1 cellular context compared by ENCODE assay signal in the genomic region with DNA sequence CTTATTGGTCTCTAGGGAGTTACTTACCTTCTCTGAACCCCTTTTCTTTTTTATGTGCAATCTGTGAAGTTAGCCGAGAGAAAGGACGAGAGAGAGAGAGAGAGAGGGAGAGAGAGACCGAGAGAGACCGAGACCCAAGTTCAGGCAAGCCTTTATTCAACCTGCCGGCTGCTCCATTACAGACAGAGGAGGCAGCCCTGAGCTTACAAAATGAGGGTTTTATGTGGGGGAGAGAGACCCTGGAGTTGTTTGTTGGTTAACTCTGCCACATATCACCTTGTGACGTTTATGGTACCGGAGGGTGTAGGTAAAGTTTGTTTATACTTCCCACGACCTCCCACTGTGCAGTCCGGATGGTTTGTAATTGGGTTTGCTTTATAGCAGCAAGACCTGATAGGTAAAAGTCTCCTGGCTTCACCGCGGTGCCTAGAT.
TF ChIP-seq lines count a peak whose summit lies in the region.

No MANE protein-coding gene starts in this region.

TF ChIP-seq in HEK293, 187 proteins besides CTCF, POLR2A, EP300 and RAD21 (continued from another document):
- TF ChIP-seq, protein P1, sequence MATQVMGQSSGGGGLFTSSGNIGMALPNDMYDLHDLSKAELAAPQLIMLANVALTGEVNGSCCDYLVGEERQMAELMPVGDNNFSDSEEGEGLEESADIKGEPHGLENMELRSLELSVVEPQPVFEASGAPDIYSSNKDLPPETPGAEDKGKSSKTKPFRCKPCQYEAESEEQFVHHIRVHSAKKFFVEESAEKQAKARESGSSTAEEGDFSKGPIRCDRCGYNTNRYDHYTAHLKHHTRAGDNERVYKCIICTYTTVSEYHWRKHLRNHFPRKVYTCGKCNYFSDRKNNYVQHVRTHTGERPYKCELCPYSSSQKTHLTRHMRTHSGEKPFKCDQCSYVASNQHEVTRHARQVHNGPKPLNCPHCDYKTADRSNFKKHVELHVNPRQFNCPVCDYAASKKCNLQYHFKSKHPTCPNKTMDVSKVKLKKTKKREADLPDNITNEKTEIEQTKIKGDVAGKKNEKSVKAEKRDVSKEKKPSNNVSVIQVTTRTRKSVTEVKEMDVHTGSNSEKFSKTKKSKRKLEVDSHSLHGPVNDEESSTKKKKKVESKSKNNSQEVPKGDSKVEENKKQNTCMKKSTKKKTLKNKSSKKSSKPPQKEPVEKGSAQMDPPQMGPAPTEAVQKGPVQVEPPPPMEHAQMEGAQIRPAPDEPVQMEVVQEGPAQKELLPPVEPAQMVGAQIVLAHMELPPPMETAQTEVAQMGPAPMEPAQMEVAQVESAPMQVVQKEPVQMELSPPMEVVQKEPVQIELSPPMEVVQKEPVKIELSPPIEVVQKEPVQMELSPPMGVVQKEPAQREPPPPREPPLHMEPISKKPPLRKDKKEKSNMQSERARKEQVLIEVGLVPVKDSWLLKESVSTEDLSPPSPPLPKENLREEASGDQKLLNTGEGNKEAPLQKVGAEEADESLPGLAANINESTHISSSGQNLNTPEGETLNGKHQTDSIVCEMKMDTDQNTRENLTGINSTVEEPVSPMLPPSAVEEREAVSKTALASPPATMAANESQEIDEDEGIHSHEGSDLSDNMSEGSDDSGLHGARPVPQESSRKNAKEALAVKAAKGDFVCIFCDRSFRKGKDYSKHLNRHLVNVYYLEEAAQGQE (tag by site-specific recombination; IDR thresholded peaks at IDR 0.05), result no peak
- TF ChIP-seq ZNF211 (tag by site-specific recombination; IDR thresholded peaks at IDR 0.05; ENCODE audit: low read depth) (no peak), ZNF501 (tag by site-specific recombination; IDR thresholded peaks at IDR 0.05) (no peak), ZEB2 (tag by site-specific recombination; IDR thresholded peaks at IDR 0.05) (0 out of 2 replicates have a peak, but pooled peaks have one; percentile 37), ZNF48 (tag by site-specific recombination; IDR thresholded peaks at IDR 0.05) (no peak), ZNF549 (tag by site-specific recombination; IDR thresholded peaks at IDR 0.05) (no peak), ZBTB7A (tag by site-specific recombination; IDR thresholded peaks at IDR 0.05; ENCODE audit: low read depth) (no peak), ZBTB21 (tag by site-specific recombination; IDR thresholded peaks at IDR 0.05) (no peak), ZNF391 (tag by site-specific recombination; IDR thresholded peaks at IDR 0.05; ENCODE audit: borderline replicate concordance, low read depth) (no peak), ZNF354C (tag by site-specific recombination; IDR thresholded peaks at IDR 0.05; ENCODE audit: borderline replicate concordance, low read depth) (no peak), ZNF426 (tag by site-specific recombination; IDR thresholded peaks at IDR 0.05) (no peak), SCRT2 (tag by site-specific recombination; IDR thresholded peaks at IDR 0.05) (no peak), ZNF510 (tag by site-specific recombination; IDR thresholded peaks at IDR 0.05; ENCODE audit: insufficient replicate concordance) (no peak), ZNF23 (tag by site-specific recombination; IDR thresholded peaks at IDR 0.05; ENCODE audit: borderline replicate concordance) (no peak), ZBTB8A (tag by site-specific recombination; IDR thresholded peaks at IDR 0.05) (no peak), ZFHX2 (tag by site-specific recombination; conservative IDR thresholded peaks at IDR 0.05) (peak; percentile 91), YY1 (tag by site-specific recombination; IDR thresholded peaks at IDR 0.05) (no peak), ZXDB (tag by site-specific recombination; IDR thresholded peaks at IDR 0.05) (peak; percentile 66; the same call in 1 of the 2 replicates), ZNF24 (tag by site-specific recombination; IDR thresholded peaks at IDR 0.05) (no peak), ZNF202 (tag by site-specific recombination; IDR thresholded peaks at IDR 0.05; ENCODE audit: borderline replicate concordance) (no peak), ZNF529 (tag by site-specific recombination; IDR thresholded peaks at IDR 0.05; ENCODE audit: insufficient replicate concordance) (no peak), ZNF701 (tag by site-specific recombination; IDR thresholded peaks at IDR 0.05) (no peak), ZNF623 (tag by site-specific recombination; IDR thresholded peaks at IDR 0.05) (no peak), ZNF10 (tag by site-specific recombination; IDR thresholded peaks at IDR 0.05) (no peak), GLIS1 (tag by site-specific recombination; IDR thresholded peaks at IDR 0.05) (peak; percentile 87), ZFP3 (tag by site-specific recombination; IDR thresholded peaks at IDR 0.05; ENCODE audit: low read depth) (no peak), ZBTB48 (tag by site-specific recombination; IDR thresholded peaks at IDR 0.05) (no peak), ZNF350 (tag by site-specific recombination; IDR thresholded peaks at IDR 0.05) (no peak), PRDM1 (tag by site-specific recombination; IDR thresholded peaks at IDR 0.05) (0 out of 2 replicates have a peak, but pooled peaks have one; percentile 49), ZNF596 (tag by site-specific recombination; IDR thresholded peaks at IDR 0.05) (peak; percentile 91), ZNF707 (tag by site-specific recombination; IDR thresholded peaks at IDR 0.05) (no peak), OSR2 (tag by site-specific recombination; IDR thresholded peaks at IDR 0.05) (0 out of 2 replicates have a peak, but pooled peaks have one; percentile 12), ZNF335 (tag by site-specific recombination; conservative IDR thresholded peaks at IDR 0.05) (peak; percentile 45; the same call in 1 of the 2 replicates), ZNF624 (tag by site-specific recombination; IDR thresholded peaks at IDR 0.05) (no peak), ZNF560 (tag by site-specific recombination; IDR thresholded peaks at IDR 0.05; ENCODE audit: borderline replicate concordance) (no peak), ZNF416 (tag by site-specific recombination; IDR thresholded peaks at IDR 0.05) (no peak), ZNF558 (tag by site-specific recombination; IDR thresholded peaks at IDR 0.05) (no peak), ZNF341 (tag by site-specific recombination; IDR thresholded peaks at IDR 0.05; ENCODE audit: low read depth) (no peak), ZNF791 (tag by site-specific recombination; IDR thresholded peaks at IDR 0.05) (no peak), EGR2 (tag by site-specific recombination; IDR thresholded peaks at IDR 0.05; ENCODE audit: low read depth) (peak; percentile 94), KLF10 (tag by site-specific recombination; IDR thresholded peaks at IDR 0.05) (no peak)
- TF ChIP-seq, protein P2, sequence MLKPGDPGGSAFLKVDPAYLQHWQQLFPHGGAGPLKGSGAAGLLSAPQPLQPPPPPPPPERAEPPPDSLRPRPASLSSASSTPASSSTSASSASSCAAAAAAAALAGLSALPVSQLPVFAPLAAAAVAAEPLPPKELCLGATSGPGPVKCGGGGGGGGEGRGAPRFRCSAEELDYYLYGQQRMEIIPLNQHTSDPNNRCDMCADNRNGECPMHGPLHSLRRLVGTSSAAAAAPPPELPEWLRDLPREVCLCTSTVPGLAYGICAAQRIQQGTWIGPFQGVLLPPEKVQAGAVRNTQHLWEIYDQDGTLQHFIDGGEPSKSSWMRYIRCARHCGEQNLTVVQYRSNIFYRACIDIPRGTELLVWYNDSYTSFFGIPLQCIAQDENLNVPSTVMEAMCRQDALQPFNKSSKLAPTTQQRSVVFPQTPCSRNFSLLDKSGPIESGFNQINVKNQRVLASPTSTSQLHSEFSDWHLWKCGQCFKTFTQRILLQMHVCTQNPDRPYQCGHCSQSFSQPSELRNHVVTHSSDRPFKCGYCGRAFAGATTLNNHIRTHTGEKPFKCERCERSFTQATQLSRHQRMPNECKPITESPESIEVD (tag by site-specific recombination; IDR thresholded peaks at IDR 0.05), result no peak
- TF ChIP-seq, protein P3, sequence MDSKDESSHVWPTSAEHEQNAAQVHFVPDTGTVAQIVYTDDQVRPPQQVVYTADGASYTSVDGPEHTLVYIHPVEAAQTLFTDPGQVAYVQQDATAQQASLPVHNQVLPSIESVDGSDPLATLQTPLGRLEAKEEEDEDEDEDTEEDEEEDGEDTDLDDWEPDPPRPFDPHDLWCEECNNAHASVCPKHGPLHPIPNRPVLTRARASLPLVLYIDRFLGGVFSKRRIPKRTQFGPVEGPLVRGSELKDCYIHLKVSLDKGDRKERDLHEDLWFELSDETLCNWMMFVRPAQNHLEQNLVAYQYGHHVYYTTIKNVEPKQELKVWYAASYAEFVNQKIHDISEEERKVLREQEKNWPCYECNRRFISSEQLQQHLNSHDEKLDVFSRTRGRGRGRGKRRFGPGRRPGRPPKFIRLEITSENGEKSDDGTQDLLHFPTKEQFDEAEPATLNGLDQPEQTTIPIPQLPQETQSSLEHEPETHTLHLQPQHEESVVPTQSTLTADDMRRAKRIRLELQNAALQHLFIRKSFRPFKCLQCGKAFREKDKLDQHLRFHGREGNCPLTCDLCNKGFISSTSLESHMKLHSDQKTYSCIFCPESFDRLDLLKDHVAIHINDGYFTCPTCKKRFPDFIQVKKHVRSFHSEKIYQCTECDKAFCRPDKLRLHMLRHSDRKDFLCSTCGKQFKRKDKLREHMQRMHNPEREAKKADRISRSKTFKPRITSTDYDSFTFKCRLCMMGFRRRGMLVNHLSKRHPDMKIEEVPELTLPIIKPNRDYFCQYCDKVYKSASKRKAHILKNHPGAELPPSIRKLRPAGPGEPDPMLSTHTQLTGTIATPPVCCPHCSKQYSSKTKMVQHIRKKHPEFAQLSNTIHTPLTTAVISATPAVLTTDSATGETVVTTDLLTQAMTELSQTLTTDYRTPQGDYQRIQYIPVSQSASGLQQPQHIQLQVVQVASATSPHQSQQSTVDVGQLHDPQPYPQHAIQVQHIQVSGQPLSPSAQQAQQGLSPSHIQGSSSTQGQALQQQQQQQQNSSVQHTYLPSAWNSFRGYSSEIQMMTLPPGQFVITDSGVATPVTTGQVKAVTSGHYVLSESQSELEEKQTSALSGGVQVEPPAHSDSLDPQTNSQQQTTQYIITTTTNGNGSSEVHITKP (tag by site-specific recombination; IDR thresholded peaks at IDR 0.05), result peak; percentile 82
- TF ChIP-seq, protein P4, sequence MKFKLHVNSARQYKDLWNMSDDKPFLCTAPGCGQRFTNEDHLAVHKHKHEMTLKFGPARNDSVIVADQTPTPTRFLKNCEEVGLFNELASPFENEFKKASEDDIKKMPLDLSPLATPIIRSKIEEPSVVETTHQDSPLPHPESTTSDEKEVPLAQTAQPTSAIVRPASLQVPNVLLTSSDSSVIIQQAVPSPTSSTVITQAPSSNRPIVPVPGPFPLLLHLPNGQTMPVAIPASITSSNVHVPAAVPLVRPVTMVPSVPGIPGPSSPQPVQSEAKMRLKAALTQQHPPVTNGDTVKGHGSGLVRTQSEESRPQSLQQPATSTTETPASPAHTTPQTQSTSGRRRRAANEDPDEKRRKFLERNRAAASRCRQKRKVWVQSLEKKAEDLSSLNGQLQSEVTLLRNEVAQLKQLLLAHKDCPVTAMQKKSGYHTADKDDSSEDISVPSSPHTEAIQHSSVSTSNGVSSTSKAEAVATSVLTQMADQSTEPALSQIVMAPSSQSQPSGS (tag by site-specific recombination; IDR thresholded peaks at IDR 0.05; ENCODE audit: low read depth), result no peak
- TF ChIP-seq, protein P5, sequence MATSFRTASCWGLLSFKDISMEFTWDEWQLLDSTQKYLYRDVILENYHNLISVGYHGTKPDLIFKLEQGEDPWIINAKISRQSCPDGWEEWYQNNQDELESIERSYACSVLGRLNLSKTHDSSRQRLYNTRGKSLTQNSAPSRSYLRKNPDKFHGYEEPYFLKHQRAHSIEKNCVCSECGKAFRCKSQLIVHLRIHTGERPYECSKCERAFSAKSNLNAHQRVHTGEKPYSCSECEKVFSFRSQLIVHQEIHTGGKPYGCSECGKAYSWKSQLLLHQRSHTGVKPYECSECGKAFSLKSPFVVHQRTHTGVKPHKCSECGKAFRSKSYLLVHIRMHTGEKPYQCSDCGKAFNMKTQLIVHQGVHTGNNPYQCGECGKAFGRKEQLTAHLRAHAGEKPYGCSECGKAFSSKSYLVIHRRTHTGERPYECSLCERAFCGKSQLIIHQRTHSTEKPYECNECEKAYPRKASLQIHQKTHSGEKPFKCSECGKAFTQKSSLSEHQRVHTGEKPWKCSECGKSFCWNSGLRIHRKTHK (tag by site-specific recombination; IDR thresholded peaks at IDR 0.05), result no peak
- TF ChIP-seq, protein P6, sequence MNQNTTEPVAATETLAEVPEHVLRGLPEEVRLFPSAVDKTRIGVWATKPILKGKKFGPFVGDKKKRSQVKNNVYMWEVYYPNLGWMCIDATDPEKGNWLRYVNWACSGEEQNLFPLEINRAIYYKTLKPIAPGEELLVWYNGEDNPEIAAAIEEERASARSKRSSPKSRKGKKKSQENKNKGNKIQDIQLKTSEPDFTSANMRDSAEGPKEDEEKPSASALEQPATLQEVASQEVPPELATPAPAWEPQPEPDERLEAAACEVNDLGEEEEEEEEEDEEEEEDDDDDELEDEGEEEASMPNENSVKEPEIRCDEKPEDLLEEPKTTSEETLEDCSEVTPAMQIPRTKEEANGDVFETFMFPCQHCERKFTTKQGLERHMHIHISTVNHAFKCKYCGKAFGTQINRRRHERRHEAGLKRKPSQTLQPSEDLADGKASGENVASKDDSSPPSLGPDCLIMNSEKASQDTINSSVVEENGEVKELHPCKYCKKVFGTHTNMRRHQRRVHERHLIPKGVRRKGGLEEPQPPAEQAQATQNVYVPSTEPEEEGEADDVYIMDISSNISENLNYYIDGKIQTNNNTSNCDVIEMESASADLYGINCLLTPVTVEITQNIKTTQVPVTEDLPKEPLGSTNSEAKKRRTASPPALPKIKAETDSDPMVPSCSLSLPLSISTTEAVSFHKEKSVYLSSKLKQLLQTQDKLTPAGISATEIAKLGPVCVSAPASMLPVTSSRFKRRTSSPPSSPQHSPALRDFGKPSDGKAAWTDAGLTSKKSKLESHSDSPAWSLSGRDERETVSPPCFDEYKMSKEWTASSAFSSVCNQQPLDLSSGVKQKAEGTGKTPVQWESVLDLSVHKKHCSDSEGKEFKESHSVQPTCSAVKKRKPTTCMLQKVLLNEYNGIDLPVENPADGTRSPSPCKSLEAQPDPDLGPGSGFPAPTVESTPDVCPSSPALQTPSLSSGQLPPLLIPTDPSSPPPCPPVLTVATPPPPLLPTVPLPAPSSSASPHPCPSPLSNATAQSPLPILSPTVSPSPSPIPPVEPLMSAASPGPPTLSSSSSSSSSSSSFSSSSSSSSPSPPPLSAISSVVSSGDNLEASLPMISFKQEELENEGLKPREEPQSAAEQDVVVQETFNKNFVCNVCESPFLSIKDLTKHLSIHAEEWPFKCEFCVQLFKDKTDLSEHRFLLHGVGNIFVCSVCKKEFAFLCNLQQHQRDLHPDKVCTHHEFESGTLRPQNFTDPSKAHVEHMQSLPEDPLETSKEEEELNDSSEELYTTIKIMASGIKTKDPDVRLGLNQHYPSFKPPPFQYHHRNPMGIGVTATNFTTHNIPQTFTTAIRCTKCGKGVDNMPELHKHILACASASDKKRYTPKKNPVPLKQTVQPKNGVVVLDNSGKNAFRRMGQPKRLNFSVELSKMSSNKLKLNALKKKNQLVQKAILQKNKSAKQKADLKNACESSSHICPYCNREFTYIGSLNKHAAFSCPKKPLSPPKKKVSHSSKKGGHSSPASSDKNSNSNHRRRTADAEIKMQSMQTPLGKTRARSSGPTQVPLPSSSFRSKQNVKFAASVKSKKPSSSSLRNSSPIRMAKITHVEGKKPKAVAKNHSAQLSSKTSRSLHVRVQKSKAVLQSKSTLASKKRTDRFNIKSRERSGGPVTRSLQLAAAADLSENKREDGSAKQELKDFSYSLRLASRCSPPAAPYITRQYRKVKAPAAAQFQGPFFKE (tag by site-specific recombination; IDR thresholded peaks at IDR 0.05; ENCODE audit: borderline replicate concordance), result no peak
